In genomic region chr15:72665706-72666105, GRCh38 we compare ENCODE assay signal across 13 cellular contexts. TPM values are rescaled to one million over a fixed set of nuclear protein-coding genes. Genes with fewer than 3 reads are reported as not detected.
"Had no signal": no experiment of that assay in that cellular context is flagged by ENCODE, and none has a peak within 500 bp of the region (broad histone marks: within the 10 kb centered on the region; RNA-seq: fewer than 3 reads in every experiment).

No MANE protein-coding gene starts in this region.

RNA-seq across cellular contexts. Expression of gene GOLGA6B, which starts 11.2 kb away (rescaled TPM):
- total RNA-seq: activated B cell treated with CpG ODN at 0.5 μM for 24 hours; activated CD4-positive, alpha-beta memory T cell treated with anti-CD3 and anti-CD28 coated beads for 36 hours; activated CD4-positive, alpha-beta memory T cell treated with anti-CD3 and anti-CD28 coated beads, Interleukin-2, amount 10 ng/mL, durations not matched to agents 7 days and 5 days; activated CD4-positive, alpha-beta T cell treated with anti-CD3 and anti-CD28 coated beads for 36 hours; activated CD4-positive, alpha-beta T cell treated with anti-CD3 and anti-CD28 coated beads, Interleukin-2, amount 10 ng/mL, durations not matched to agents 24 days and 14 days; activated CD4-positive, alpha-beta T cell treated with anti-CD3 and anti-CD28 coated beads, Interleukin-2, amount 10 ng/mL, durations not matched to agents 7 days and 5 days; activated CD8-positive, alpha-beta memory T cell treated with anti-CD3 and anti-CD28 coated beads for 36 hours; activated CD8-positive, alpha-beta memory T cell treated with anti-CD3 and anti-CD28 coated beads, Interleukin-2, amount 10 ng/mL, durations not matched to agents 7 days and 5 days; activated CD8-positive, alpha-beta T cell treated with anti-CD3 and anti-CD28 coated beads for 36 hours; activated CD8-positive, alpha-beta T cell treated with anti-CD3 and anti-CD28 coated beads, Interleukin-2, amount 10 ng/mL, durations not matched to agents 7 days and 5 days; T-helper 1 cell treated with Interleukin-12 subunit alpha and Interleukin-12 subunit beta and Interleukin-4 antibody, amounts not matched to agents 30 ng/mL and 1 ng/mL, for 36 hours; T-helper 2 cell treated with Interferon-gamma antibody and Interleukin-4, amounts not matched to agents 100 ng/mL and 5 ng/mL, for 36 hours had no signal

RNA-seq across cellular contexts. Expression of gene HIGD2B, which starts 20.3 kb away (rescaled TPM):
- total RNA-seq: activated CD4-positive, alpha-beta T cell treated with anti-CD3 and anti-CD28 coated beads for 36 hours; activated CD4-positive, alpha-beta T cell treated with anti-CD3 and anti-CD28 coated beads, Interleukin-2, amount 10 ng/mL, durations not matched to agents 24 days and 14 days; activated CD4-positive, alpha-beta T cell treated with anti-CD3 and anti-CD28 coated beads, Interleukin-2, amount 10 ng/mL, durations not matched to agents 7 days and 5 days; T-helper 2 cell treated with Interferon-gamma antibody and Interleukin-4, amounts not matched to agents 100 ng/mL and 5 ng/mL, for 36 hours; WTC11 had no signal
